Comparison of ENCODE assay signal across 7 cellular contexts in genomic region chr13:102401755-102402154, GRCh38. TPM values are rescaled to one million over a fixed set of nuclear protein-coding genes. Genes with fewer than 3 reads are reported as not detected.
DNase-seq lines count a peak whose midpoint lies in the region; ATAC-seq and TF ChIP-seq lines count a peak whose summit lies in the region.

Gene FGF14 (minus strand): TSS chr13:102402048.

- peak within 1 kb of the TSS; percentile 38 to 40 for H3K4me3 ChIP-seq in left lung
- peak within 1 kb of the TSS; percentile 54 to 60 (median 58) for H3K4me3 ChIP-seq in stomach

- peak within 1 kb of the TSS; percentile 39 to 93 (median 85) for H3K27ac Mint-ChIP-seq in brain

- H3K27me3 Mint-ChIP-seq in brain = peaks cover 59% of the 10 kb centered on the region

- H3K4me3 Mint-ChIP-seq in brain = peak within 1 kb of the TSS; percentile 86 to 93 (median 93)

- TF ChIP-seq CTCF in brain (conservative IDR thresholded peaks at IDR 0.05) (no peak), left lung (IDR thresholded peaks at IDR 0.05) (no peak), stomach (IDR thresholded peaks at IDR 0.05) (no peak)

- intact Hi-C loops in left lung (cut with DNase I) (no loop called here), stomach (cut with DNase I; ENCODE audit: low total_unique reads) (no loop called here)

- DNase-seq in NCI-H69 (lab: John Stamatoyannopoulos, UW) (peak; percentile 71), left lung (no peak), stomach (no peak), SKM-1 treated with dmso at 0.1 percent for 144 hours (lab: John Stamatoyannopoulos, UW; ENCODE audit: unreplicated experiment) (no peak)

- H3K27ac ChIP-seq in left lung = no peak within 1 kb of the TSS
- peak within 1 kb of the TSS in 2 of 5 donors; percentile 56 to 72 for H3K27ac ChIP-seq in stomach

- H3K36me3 Mint-ChIP-seq in brain = no peaks in the 10 kb centered on the region

- peaks cover 36% of the 10 kb centered on the region for H3K4me1 Mint-ChIP-seq in brain

- no peak for TF ChIP-seq EP300 in stomach (IDR thresholded peaks at IDR 0.05)

- no peaks in the 10 kb centered on the region for H3K9me3 ChIP-seq in left lung
- no peaks in the 10 kb centered on the region for H3K9me3 ChIP-seq in stomach

- TF ChIP-seq POLR2A in stomach (IDR thresholded peaks at IDR 0.05) = no peak

- ATAC-seq in left lung (no peak), HG02763 (IDR thresholded peaks at IDR 0.05; ENCODE audit: unreplicated experiment) (no peak), GM18511 (IDR thresholded peaks at IDR 0.05; ENCODE audit: unreplicated experiment) (no peak)

- WGBS in stomach, 5 donors = 6 to 12% (median 7%) methylated on average over 5 of the region's 5 CpGs

- H3K9me3 Mint-ChIP-seq in brain = no peaks in the 10 kb centered on the region

- H3K27me3 ChIP-seq in left lung = peaks cover 27 to 67% of the 10 kb centered on the region in 2 donors
- H3K27me3 ChIP-seq in stomach = peaks cover 0 to 46% (median 34%) of the 10 kb centered on the region in 3 donors

- H3K36me3 ChIP-seq in left lung = no peaks in the 10 kb centered on the region
- H3K36me3 ChIP-seq in stomach = no peaks in the 10 kb centered on the region

- H3K4me1 ChIP-seq in left lung = peaks cover 6% of the 10 kb centered on the region in 2 donors
- H3K4me1 ChIP-seq in stomach = peaks cover 19 to 32% (median 24%) of the 10 kb centered on the region in 4 donors

RNA-seq across cellular contexts. Expression of gene FGF14, which starts in this region (rescaled TPM):
- polyA plus RNA-seq in brain (ENCODE audit: insufficient read depth, low read depth, low replicate concordance) (69.9 TPM), stomach (1 to 10 TPM in 1 of 3 donors, under 1 TPM in 2; 0.08 to 1.4 (median 0.50) TPM)
- total RNA-seq in left lung (1 to 10 TPM; 1.4 to 3.4 TPM), stomach (1 to 10 TPM in 2 of 5 donors, under 1 TPM in 3; 0.14 to 6.6 (median 0.58) TPM)

Comparison
In these comparisons a context has a peak if more than half of its experiments do, and no peak if none do; other contexts are left out.
1. RNA of gene FGF14 (polyA plus RNA-seq): 69.9 TPM in brain (single experiment); 0.08 to 1.4 TPM in stomach; every median in the first group is over 10 times any median in the second.